Comparison of ENCODE assay signal across 27 cellular contexts in genomic region chr2:73068147-73068546, GRCh38. TPM values are rescaled to one million over a fixed set of nuclear protein-coding genes. Genes with fewer than 3 reads are reported as not detected.
DNase-seq lines count a peak whose midpoint lies in the region; ATAC-seq, FAIRE-seq and TF ChIP-seq lines count a peak whose summit lies in the region.
"Had no signal": no experiment of that assay in that cellular context is flagged by ENCODE, and none has a peak within 500 bp of the region (broad histone marks: within the 10 kb centered on the region; RNA-seq: fewer than 3 reads in every experiment).

No MANE protein-coding gene starts in this region.

- H3K27ac Mint-ChIP-seq in endothelial cell (ENCODE audit: unreplicated experiment) (no peak overlapping the region), natural killer cell (no peak overlapping the region)
- H3K27ac Mint-ChIP-seq: activated CD8-positive, alpha-beta T cell treated with anti-CD3 and anti-CD28 coated beads, Interleukin-2, amount 10 ng/mL, durations not matched to agents 7 days and 5 days; activated T-cell treated with anti-CD3 and anti-CD28 coated beads, Interleukin-2, amount 50 U/mL, for 24 hours had no signal

- no peak for DNase-seq in A549 (ENCODE audit: low read depth in 1 of 2, low spot score in 1 of 2)
- DNase-seq in Panc1 (ENCODE audit: low read depth, low spot score): no peak
- no peak for DNase-seq in endothelial cell (ENCODE audit: low spot score)
- no peak for DNase-seq in natural killer cell
- DNase-seq in activated CD4-positive, alpha-beta T cell treated with anti-CD3 and anti-CD28 coated beads for 48 hours: no peak
- DNase-seq in sigmoid colon: no peak
- DNase-seq: activated CD4-positive, alpha-beta T cell treated with anti-CD3 and anti-CD28 coated beads for 1 hour; activated CD8-positive, alpha-beta T cell treated with anti-CD3 and anti-CD28 coated beads, Interleukin-2, amount 10 ng/mL, durations not matched to agents 7 days and 5 days; activated gamma-delta T cell; activated T-cell treated with anti-CD3 and anti-CD28 coated beads, Interleukin-2, amount 50 U/mL, for 24 hours; AML-193; CD4-positive, alpha-beta memory T cell; DMS 273 treated with DMSO at 0.1 percent for 48 hours; GOT3; NCI-H2029 treated with DMSO at 0.1 percent for 48 hours; NCI-H226; psoas muscle; SJCRH30; stimulated activated naive CD8-positive, alpha-beta T cell treated with anti-CD3 and anti-CD28 coated beads, Interleukin-15, Interleukin-2, amounts not matched to agents 100 U/mL and 50 U/mL, for 24 hours; T-helper 1 cell had no signal

- no peaks in the 10 kb centered on the region for H3K27me3 ChIP-seq in Panc1 (ENCODE audit: control insufficient read depth, insufficient read depth, low read length)
- no peaks in the 10 kb centered on the region for H3K27me3 ChIP-seq in sigmoid colon
- H3K27me3 ChIP-seq: SJCRH30, vagina had no signal

- TF ChIP-seq RAD21 in A549 (conservative IDR thresholded peaks at IDR 0.05 in 1 of 2, IDR thresholded peaks at IDR 0.05 in 1 of 2): no peak

- CTCF ChIA-PET in A549 (lab: Yijun Ruan, JAX) (no interaction called here), Panc1 (lab: Charles Lee) (no interaction called here)

- H3K4me3 ChIP-seq in A549: no peak overlapping the region
- H3K4me3 ChIP-seq in Panc1 (ENCODE audit: low read depth in 2 of 2, low read length in 2 of 2): no peak overlapping the region
- H3K4me3 ChIP-seq in sigmoid colon: no peak overlapping the region
- H3K4me3 ChIP-seq: SJCRH30, vagina had no signal

- WGBS in A549 (ENCODE audit: missing lambda C conversion rate): 87% methylated on average over 2 of the region's 2 CpGs
- 92 to 99% methylated on average over 2 of the region's 2 CpGs for WGBS in sigmoid colon, 2 donors

- TF ChIP-seq EP300 in A549 (IDR thresholded peaks at IDR 0.05): no peak
- no peak for TF ChIP-seq EP300 in sigmoid colon (IDR thresholded peaks at IDR 0.05)

- H3K36me3 Mint-ChIP-seq in endothelial cell (ENCODE audit: low read depth, unreplicated experiment) (peaks cover 12% of the 10 kb centered on the region), natural killer cell (no peaks in the 10 kb centered on the region)
- H3K36me3 Mint-ChIP-seq: IgD-negative memory B cell had no signal

- H3K4me1 Mint-ChIP-seq in endothelial cell (ENCODE audit: unreplicated experiment) (peaks cover 55% of the 10 kb centered on the region), natural killer cell (peaks cover 41 to 58% of the 10 kb centered on the region in 2 donors)

- intact Hi-C loops in Panc1 (cut with micrococcal nuclease; ENCODE audit: unreplicated experiment) (no loop called here), natural killer cell (cut with micrococcal nuclease) (no loop called here), sigmoid colon (cut with DNase I) (no loop called here)

- H3K4me1 ChIP-seq in A549 (peaks cover 56% of the 10 kb centered on the region), Panc1 (ENCODE audit: control insufficient read depth, insufficient read depth, low read length) (peaks cover 50% of the 10 kb centered on the region), sigmoid colon (peaks cover 0 to 53% (median 31%) of the 10 kb centered on the region in 4 donors)

- FAIRE-seq in A549 (lab: Jason Lieb, UNC): no peak
- FAIRE-seq: endothelial cell of umbilical vein, RCC 7860, TTC549 had no signal

- in situ Hi-C loops in Panc1 (cut with HindIII; ENCODE audit: low pct_unique_long_range_greater_than_20kb, low sequenced_read_pairs): no loop called here

- BruUV-seq in Panc1 (replicated peaks; lab: Mats Ljungman, UMichigan): TSS peak; percentile 48

- POLR2A ChIA-PET in A549 (lab: Yijun Ruan, JAX) (no interaction called here), Panc1 (lab: Charles Lee) (no interaction called here)

- H3K27me3 Mint-ChIP-seq in endothelial cell (ENCODE audit: unreplicated experiment): peaks cover 22% of the 10 kb centered on the region
- no peaks in the 10 kb centered on the region for H3K27me3 Mint-ChIP-seq in natural killer cell (ENCODE audit: low read depth in 2 of 2)
- H3K27me3 Mint-ChIP-seq: activated T-cell treated with anti-CD3 and anti-CD28 coated beads, Interleukin-2, amount 50 U/mL, for 24 hours; IgD-negative memory B cell had no signal

- TF ChIP-seq CTCF in A549 (IDR thresholded peaks at IDR 0.05) (no peak), Panc1 (IDR thresholded peaks at IDR 0.05) (no peak), endothelial cell (IDR thresholded peaks at IDR 0.05; ENCODE audit: unreplicated experiment) (no peak), natural killer cell (IDR thresholded peaks at IDR 0.05) (no peak), sigmoid colon (IDR thresholded peaks at IDR 0.05) (no peak)

- H3K4me2 ChIP-seq in A549: peak overlapping the region; percentile 96; the same call in 1 of the 3 replicates

- H3K9me3 ChIP-seq in A549 (no peaks in the 10 kb centered on the region), Panc1 (ENCODE audit: control insufficient read depth, insufficient read depth, low read depth, low read length) (no peaks in the 10 kb centered on the region), sigmoid colon (no peaks in the 10 kb centered on the region)
- H3K9me3 ChIP-seq: psoas muscle, SJCRH30, vagina had no signal

- TF ChIP-seq POLR2A in A549 (IDR thresholded peaks at IDR 0.05; ENCODE audit: low read length): no peak
- no peak for TF ChIP-seq POLR2A in sigmoid colon (IDR thresholded peaks at IDR 0.05)

- no peaks in the 10 kb centered on the region for H3K9me3 Mint-ChIP-seq in endothelial cell (ENCODE audit: unreplicated experiment)
- H3K9me3 Mint-ChIP-seq in natural killer cell: no peaks in the 10 kb centered on the region
- H3K9me3 Mint-ChIP-seq: activated T-cell treated with anti-CD3 and anti-CD28 coated beads, Interleukin-2, amount 50 U/mL, for 24 hours; CD4-positive, alpha-beta memory T cell; IgD-negative memory B cell had no signal

- H3K4me3 Mint-ChIP-seq in endothelial cell (ENCODE audit: unreplicated experiment): peak overlapping the region; percentile 54
- H3K4me3 Mint-ChIP-seq in natural killer cell: peak overlapping the region; percentile 54
- H3K4me3 Mint-ChIP-seq: activated CD8-positive, alpha-beta T cell treated with anti-CD3 and anti-CD28 coated beads, Interleukin-2, amount 10 ng/mL, durations not matched to agents 7 days and 5 days; activated T-cell treated with anti-CD3 and anti-CD28 coated beads, Interleukin-2, amount 50 U/mL, for 24 hours had no signal

- H3K27ac ChIP-seq in A549 (peak overlapping the region in 1 of 2 experiments; percentile 2; a peak in 1 of 6 replicates), Panc1 (ENCODE audit: low read length) (no peak overlapping the region), sigmoid colon (no peak overlapping the region)
- H3K27ac ChIP-seq: psoas muscle, SJCRH30, vagina had no signal

- ATAC-seq in A549 (no peak), Panc1 (no peak), natural killer cell (no peak), HG02973 (IDR thresholded peaks at IDR 0.05; ENCODE audit: unreplicated experiment) (no peak), HG03571 (IDR thresholded peaks at IDR 0.05; ENCODE audit: unreplicated experiment) (no peak)
- ATAC-seq: activated CD8-positive, alpha-beta T cell treated with anti-CD3 and anti-CD28 coated beads, Interleukin-2, amount 10 ng/mL, durations not matched to agents 7 days and 5 days; psoas muscle; stimulated activated naive CD8-positive, alpha-beta T cell treated with anti-CD3 and anti-CD28 coated beads, Interleukin-15, Interleukin-2, amounts not matched to agents 100 U/mL and 50 U/mL, for 24 hours had no signal

- H3K36me3 ChIP-seq in Panc1 (ENCODE audit: control insufficient read depth, insufficient read depth, low read length) (no peaks in the 10 kb centered on the region; the same call in 1 of the 2 replicates), sigmoid colon (no peaks in the 10 kb centered on the region)
- H3K36me3 ChIP-seq: vagina had no signal

TF ChIP-seq in A549, 52 proteins besides CTCF, POLR2A, EP300 and RAD21 (continues in another document):
- TF ChIP-seq JUN (IDR thresholded peaks at IDR 0.05): no peak
- TF ChIP-seq ZC3H11A (IDR thresholded peaks at IDR 0.05): no peak
- no peak for TF ChIP-seq ELK1 (IDR thresholded peaks at IDR 0.05; ENCODE audit: low read depth, low read length)
- TF ChIP-seq GATA3 (IDR thresholded peaks at IDR 0.05; ENCODE audit: borderline replicate concordance): no peak

RNA-seq across cellular contexts. Expression of gene SFXN5, which starts 3.4 kb away (rescaled TPM):
- 16.7 and 22.0 TPM in 2 replicates for polyA plus RNA-seq in A549 (2011; rRNA removed)
- polyA plus RNA-seq in A549 (2012; cell fraction: cytosol; rRNA removed): 19.8 and 21.7 TPM in 2 replicates
- polyA plus RNA-seq in A549 (2012; cell fraction: nucleus; rRNA removed): 60.1 and 76.2 TPM in 2 replicates
- 18.2 to 20.4 TPM (median 19.6 TPM) in 3 replicates for polyA plus RNA-seq in A549 (2017; fragmentation: RNase III; extraction: RNeasy Plus Mini Kit Qiagen cat#74134 plus additional on column Dnase treatment)
- 32.2 and 41.1 TPM in 2 replicates for polyA minus RNA-seq in A549 (2011; rRNA and poly(A)+ RNA removed)
- total RNA-seq in Panc1 (2021; ENCODE audit: unreplicated experiment): 27.8 TPM
- polyA plus RNA-seq in Panc1 (2012; ENCODE audit: insufficient read length): 19.7 TPM
- 29.8 TPM for total RNA-seq in endothelial cell (ENCODE audit: unreplicated experiment)
- total RNA-seq in natural killer cell: 10 to 100 TPM; 15.3 to 22.3 (median 19.8) TPM
- total RNA-seq in sigmoid colon: 10 to 100 TPM in 2 of 4 donors, 1 to 10 TPM in 2; 6.7 to 27.1 (median 10.4) TPM
- 10 to 100 TPM in 2 of 3 donors, 1 to 10 TPM in 1; 5.4 to 15.3 (median 12.4) TPM for polyA plus RNA-seq in sigmoid colon

RNA-seq across cellular contexts. Expression of gene RAB11FIP5, which starts 44.6 kb away (rescaled TPM):
- polyA plus RNA-seq in A549 (2011; rRNA removed): 21.6 and 30.8 TPM in 2 replicates
- 13.5 and 17.0 TPM in 2 replicates for polyA plus RNA-seq in A549 (2012; cell fraction: cytosol; rRNA removed)
- 16.9 and 20.7 TPM in 2 replicates for polyA plus RNA-seq in A549 (2012; cell fraction: nucleus; rRNA removed)
- 18.7 to 21.8 TPM (median 21.7 TPM) in 3 replicates for polyA plus RNA-seq in A549 (2017; fragmentation: RNase III; extraction: RNeasy Plus Mini Kit Qiagen cat#74134 plus additional on column Dnase treatment)
- polyA minus RNA-seq in A549 (2011; rRNA and poly(A)+ RNA removed): 34.2 and 38.7 TPM in 2 replicates
- 27.3 TPM for total RNA-seq in Panc1 (2021; ENCODE audit: unreplicated experiment)
- polyA plus RNA-seq in Panc1 (2012; ENCODE audit: insufficient read length): 20.4 TPM
- 27.8 TPM for total RNA-seq in endothelial cell (ENCODE audit: unreplicated experiment)
- 10 to 100 TPM in 2 of 3 donors, 1 to 10 TPM in 1; 4.9 to 15.9 (median 11.2) TPM for total RNA-seq in natural killer cell
- 10 to 100 TPM; 13.9 to 24.4 (median 19.4) TPM for total RNA-seq in sigmoid colon
- 10 to 100 TPM in 2 of 3 donors, 1 to 10 TPM in 1; 9.6 to 13.2 (median 12.8) TPM for polyA plus RNA-seq in sigmoid colon
